Comparison of ENCODE assay signal across 9 cellular contexts in genomic region chr5:1537166-1538154, GRCh38. TPM values are rescaled to one million over a fixed set of nuclear protein-coding genes. Genes with fewer than 3 reads are reported as not detected.
DNase-seq lines count a peak whose midpoint lies in the region; ATAC-seq and TF ChIP-seq lines count a peak whose summit lies in the region.
"Had no signal": no experiment of that assay in that cellular context is flagged by ENCODE, and none has a peak within 500 bp of the region (broad histone marks: within the 10 kb centered on the region; RNA-seq: fewer than 3 reads in every experiment).

No MANE protein-coding gene starts in this region.

- no peaks in the 10 kb centered on the region for H3K36me3 ChIP-seq in right atrium auricular region

- H3K9me3 Mint-ChIP-seq in stimulated activated naive CD8-positive, alpha-beta T cell treated with anti-CD3 and anti-CD28 coated beads, Interleukin-15, amount 100 ng/mL, for 72 hours = no peaks in the 10 kb centered on the region

- H3K4me1 Mint-ChIP-seq in T-helper 17 cell = peaks cover 24% of the 10 kb centered on the region
- H3K4me1 Mint-ChIP-seq in stimulated activated naive CD8-positive, alpha-beta T cell treated with anti-CD3 and anti-CD28 coated beads, Interleukin-15, amount 100 ng/mL, for 72 hours = peaks cover 25% of the 10 kb centered on the region

- peaks cover 0 to 9% of the 10 kb centered on the region in 2 donors for H3K4me1 ChIP-seq in right atrium auricular region

- H3K9me3 ChIP-seq in T-helper 17 cell (ENCODE audit: control insufficient read depth, low read length, poor library complexity, severe bottlenecking) (no peaks in the 10 kb centered on the region), right atrium auricular region (no peaks in the 10 kb centered on the region)

- peak overlapping the region; percentile 86 for H3K4me3 Mint-ChIP-seq in T-helper 17 cell
- H3K4me3 Mint-ChIP-seq in stimulated activated naive CD8-positive, alpha-beta T cell treated with anti-CD3 and anti-CD28 coated beads, Interleukin-15, amount 100 ng/mL, for 72 hours = peak overlapping the region; percentile 79 to 85

- no peaks in the 10 kb centered on the region for H3K36me3 Mint-ChIP-seq in T-helper 17 cell (ENCODE audit: low read depth)

- H3K27me3 Mint-ChIP-seq in T-helper 17 cell = no peaks in the 10 kb centered on the region
- no peaks in the 10 kb centered on the region for H3K27me3 Mint-ChIP-seq in stimulated activated naive CD8-positive, alpha-beta T cell treated with anti-CD3 and anti-CD28 coated beads, Interleukin-15, amount 100 ng/mL, for 72 hours

- peak overlapping the region in 1 of 2 donors; percentile 21 for H3K4me3 ChIP-seq in right atrium auricular region

- TF ChIP-seq CTCF in right atrium auricular region (IDR thresholded peaks at IDR 0.05) = no peak

- no peaks in the 10 kb centered on the region for H3K27me3 ChIP-seq in right atrium auricular region

- H3K27ac ChIP-seq in right atrium auricular region = no peak overlapping the region

- DNase-seq in activated CD4-positive, CD25-positive, alpha-beta regulatory T cell treated with anti-CD3 and anti-CD28 coated beads, Interleukin-2, amount 50 U/mL, for 72 hours = peak; percentile 14
- no peak for DNase-seq in activated CD4-positive, CD25-positive, alpha-beta regulatory T cell (lab: John Stamatoyannopoulos, UW)
- DNase-seq in T-helper 17 cell (no peak), right atrium auricular region (ENCODE audit: low spot score) (peak; percentile 32), NCI-H774 (lab: John Stamatoyannopoulos, UW) (no peak), kidney tubule cell (ENCODE audit: low spot score) (no peak), kidney glomerular epithelial cell (lab: John Stamatoyannopoulos, UW) (no peak)
- no peak for DNase-seq in stimulated activated naive CD8-positive, alpha-beta T cell treated with anti-CD3 and anti-CD28 coated beads, Interleukin-15, amount 100 ng/mL, for 72 hours
- DNase-seq: NCI-H345 had no signal

- peak overlapping the region; percentile 97 for H3K27ac Mint-ChIP-seq in T-helper 17 cell
- peak overlapping the region; percentile 66 to 74 for H3K27ac Mint-ChIP-seq in stimulated activated naive CD8-positive, alpha-beta T cell treated with anti-CD3 and anti-CD28 coated beads, Interleukin-15, amount 100 ng/mL, for 72 hours

- ATAC-seq in T-helper 17 cell = no peak
- no peak for ATAC-seq in stimulated activated naive CD8-positive, alpha-beta T cell treated with anti-CD3 and anti-CD28 coated beads, Interleukin-15, amount 100 ng/mL, for 72 hours

RNA-seq across cellular contexts. Expression of gene LPCAT1, which starts 13.7 kb away (rescaled TPM):
- total RNA-seq in T-helper 17 cell = 10 to 100 TPM; 23.4 to 24.8 TPM
- total RNA-seq in right atrium auricular region = 10 to 100 TPM; 13.2 to 18.1 TPM

Comparison
In these comparisons a context has a peak if more than half of its experiments do, and no peak if none do; other contexts are left out.
1. DNase-seq: peak in activated CD4-positive, CD25-positive, alpha-beta regulatory T cell treated with anti-CD3 and anti-CD28 coated beads, Interleukin-2, amount 50 U/mL, for 72 hours (single experiment) and right atrium auricular region (single experiment); none in activated CD4-positive, CD25-positive, alpha-beta regulatory T cell (0 of 4), T-helper 17 cell (0 of 3), stimulated activated naive CD8-positive, alpha-beta T cell treated with anti-CD3 and anti-CD28 coated beads, Interleukin-15, amount 100 ng/mL, for 72 hours (0 of 2), NCI-H774 (single experiment), kidney tubule cell (single experiment) and kidney glomerular epithelial cell (single experiment).